Comparison of ENCODE assay signal across 2 cellular contexts in the genomic region with DNA sequence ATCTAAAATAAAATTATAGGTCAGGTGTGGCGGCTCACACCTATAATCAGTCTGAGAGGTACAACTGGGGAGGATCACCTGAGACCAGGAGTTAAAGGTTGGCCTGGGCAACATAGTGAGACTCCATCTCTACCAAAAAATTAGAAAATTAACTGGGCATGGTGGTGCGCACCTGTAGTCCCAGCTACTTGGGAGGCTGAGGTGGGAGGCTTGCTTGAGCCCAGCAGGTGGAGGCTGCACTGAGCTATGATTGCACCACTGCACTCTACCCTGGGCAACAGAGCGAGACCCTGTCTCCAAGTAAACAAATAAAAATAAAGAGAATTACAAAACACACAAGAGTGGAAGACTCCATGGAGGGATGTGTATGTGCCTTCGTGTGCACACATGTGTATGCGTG.
TF ChIP-seq lines count a peak whose summit lies in the region.

No MANE protein-coding gene starts in this region.

TF ChIP-seq in HepG2, 621 proteins besides CTCF, POLR2A, EP300 and RAD21 (continued from another document):
- TF ChIP-seq, protein P1, sequence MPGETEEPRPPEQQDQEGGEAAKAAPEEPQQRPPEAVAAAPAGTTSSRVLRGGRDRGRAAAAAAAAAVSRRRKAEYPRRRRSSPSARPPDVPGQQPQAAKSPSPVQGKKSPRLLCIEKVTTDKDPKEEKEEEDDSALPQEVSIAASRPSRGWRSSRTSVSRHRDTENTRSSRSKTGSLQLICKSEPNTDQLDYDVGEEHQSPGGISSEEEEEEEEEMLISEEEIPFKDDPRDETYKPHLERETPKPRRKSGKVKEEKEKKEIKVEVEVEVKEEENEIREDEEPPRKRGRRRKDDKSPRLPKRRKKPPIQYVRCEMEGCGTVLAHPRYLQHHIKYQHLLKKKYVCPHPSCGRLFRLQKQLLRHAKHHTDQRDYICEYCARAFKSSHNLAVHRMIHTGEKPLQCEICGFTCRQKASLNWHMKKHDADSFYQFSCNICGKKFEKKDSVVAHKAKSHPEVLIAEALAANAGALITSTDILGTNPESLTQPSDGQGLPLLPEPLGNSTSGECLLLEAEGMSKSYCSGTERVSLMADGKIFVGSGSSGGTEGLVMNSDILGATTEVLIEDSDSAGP (CRISPR knock-in tag; IDR thresholded peaks at IDR 0.05; ENCODE audit: borderline replicate concordance), result no peak
- TF ChIP-seq ZNF121 (CRISPR knock-in tag; IDR thresholded peaks at IDR 0.05), result 0 out of 2 replicates have a peak, but pooled peaks have one; percentile 32

TF ChIP-seq in neural cell, 6 proteins besides CTCF, POLR2A, EP300 and RAD21 (continued from another document):
- TF ChIP-seq, protein P2, sequence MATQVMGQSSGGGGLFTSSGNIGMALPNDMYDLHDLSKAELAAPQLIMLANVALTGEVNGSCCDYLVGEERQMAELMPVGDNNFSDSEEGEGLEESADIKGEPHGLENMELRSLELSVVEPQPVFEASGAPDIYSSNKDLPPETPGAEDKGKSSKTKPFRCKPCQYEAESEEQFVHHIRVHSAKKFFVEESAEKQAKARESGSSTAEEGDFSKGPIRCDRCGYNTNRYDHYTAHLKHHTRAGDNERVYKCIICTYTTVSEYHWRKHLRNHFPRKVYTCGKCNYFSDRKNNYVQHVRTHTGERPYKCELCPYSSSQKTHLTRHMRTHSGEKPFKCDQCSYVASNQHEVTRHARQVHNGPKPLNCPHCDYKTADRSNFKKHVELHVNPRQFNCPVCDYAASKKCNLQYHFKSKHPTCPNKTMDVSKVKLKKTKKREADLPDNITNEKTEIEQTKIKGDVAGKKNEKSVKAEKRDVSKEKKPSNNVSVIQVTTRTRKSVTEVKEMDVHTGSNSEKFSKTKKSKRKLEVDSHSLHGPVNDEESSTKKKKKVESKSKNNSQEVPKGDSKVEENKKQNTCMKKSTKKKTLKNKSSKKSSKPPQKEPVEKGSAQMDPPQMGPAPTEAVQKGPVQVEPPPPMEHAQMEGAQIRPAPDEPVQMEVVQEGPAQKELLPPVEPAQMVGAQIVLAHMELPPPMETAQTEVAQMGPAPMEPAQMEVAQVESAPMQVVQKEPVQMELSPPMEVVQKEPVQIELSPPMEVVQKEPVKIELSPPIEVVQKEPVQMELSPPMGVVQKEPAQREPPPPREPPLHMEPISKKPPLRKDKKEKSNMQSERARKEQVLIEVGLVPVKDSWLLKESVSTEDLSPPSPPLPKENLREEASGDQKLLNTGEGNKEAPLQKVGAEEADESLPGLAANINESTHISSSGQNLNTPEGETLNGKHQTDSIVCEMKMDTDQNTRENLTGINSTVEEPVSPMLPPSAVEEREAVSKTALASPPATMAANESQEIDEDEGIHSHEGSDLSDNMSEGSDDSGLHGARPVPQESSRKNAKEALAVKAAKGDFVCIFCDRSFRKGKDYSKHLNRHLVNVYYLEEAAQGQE (IDR thresholded peaks at IDR 0.05; ENCODE audit: borderline replicate concordance), result no peak
- TF ChIP-seq SMC3 (conservative IDR thresholded peaks at IDR 0.05; ENCODE audit: poor library complexity) (no peak), TAF1 (IDR thresholded peaks at IDR 0.05; ENCODE audit: low read depth) (no peak)
